Comparison of ENCODE assay signal across 18 cellular contexts in genomic region chr6:138116661-138116999, GRCh38.
"Had no signal": no experiment of that assay in that cellular context is flagged by ENCODE, and none has a peak within 500 bp of the region (broad histone marks: within the 10 kb centered on the region; RNA-seq: fewer than 3 reads in every experiment).

No MANE protein-coding gene starts in this region.

- H3K4me1 ChIP-seq: ascending aorta, breast epithelium, colonic mucosa had no signal

- H3K9me3 ChIP-seq: ascending aorta, breast epithelium, colonic mucosa had no signal

- H3K4me3 Mint-ChIP-seq: activated CD4-positive, alpha-beta memory T cell treated with anti-CD3 and anti-CD28 coated beads, Interleukin-2, amount 10 ng/mL, durations not matched to agents 7 days and 5 days; activated CD4-positive, alpha-beta T cell treated with anti-CD3 and anti-CD28 coated beads, Interleukin-2, amount 10 ng/mL, durations not matched to agents 7 days and 5 days; activated naive CD4-positive, alpha-beta T cell treated with anti-CD3 and anti-CD28 coated beads, Interleukin-2, amount 10 ng/mL, durations not matched to agents 7 days and 5 days; activated naive CD8-positive, alpha-beta T cell treated with anti-CD3 and anti-CD28 coated beads, Interleukin-2, amount 10 ng/mL, durations not matched to agents 7 days and 5 days; activated T-cell treated with anti-CD3 and anti-CD28 coated beads, Interleukin-2, amount 50 U/mL, for 24 hours; activated T-cell treated with anti-CD3 and anti-CD28 coated beads, Interleukin-2, amount 50 U/mL, for 72 hours; brain; WTC11 had no signal

- H3K4me3 ChIP-seq: ascending aorta, breast epithelium, cardiac muscle cell, colonic mucosa had no signal

- H3K27ac Mint-ChIP-seq: activated CD4-positive, alpha-beta memory T cell treated with anti-CD3 and anti-CD28 coated beads, Interleukin-2, amount 10 ng/mL, durations not matched to agents 7 days and 5 days; activated CD4-positive, alpha-beta T cell treated with anti-CD3 and anti-CD28 coated beads, Interleukin-2, amount 10 ng/mL, durations not matched to agents 7 days and 5 days; activated naive CD4-positive, alpha-beta T cell treated with anti-CD3 and anti-CD28 coated beads, Interleukin-2, amount 10 ng/mL, durations not matched to agents 7 days and 5 days; activated naive CD4-positive, alpha-beta T cell treated with anti-CD3 and anti-CD28 coated beads, Interleukin-2, amount 50 U/mL, for 72 hours; activated naive CD8-positive, alpha-beta T cell treated with anti-CD3 and anti-CD28 coated beads, Interleukin-2, amount 10 ng/mL, durations not matched to agents 7 days and 5 days; activated T-cell treated with anti-CD3 and anti-CD28 coated beads, Interleukin-2, amount 50 U/mL, for 24 hours; activated T-cell treated with anti-CD3 and anti-CD28 coated beads, Interleukin-2, amount 50 U/mL, for 72 hours; WTC11 had no signal

- H3K27ac ChIP-seq: ascending aorta, breast epithelium, cardiac muscle cell, colonic mucosa had no signal

- H3K27me3 ChIP-seq: ascending aorta, breast epithelium, cardiac muscle cell, colonic mucosa had no signal

- DNase-seq: activated CD8-positive, alpha-beta memory T cell treated with anti-CD3 and anti-CD28 coated beads, Interleukin-2, amount 50 U/mL, for 48 hours; activated gamma-delta T cell; activated naive CD8-positive, alpha-beta T cell treated with anti-CD3 and anti-CD28 coated beads, Interleukin-2, amount 10 ng/mL, durations not matched to agents 7 days and 5 days; activated T-cell treated with anti-CD3 and anti-CD28 coated beads for 4 hours; central memory CD4-positive, alpha-beta T cell had no signal

- H3K9me3 Mint-ChIP-seq: activated CD4-positive, alpha-beta memory T cell treated with anti-CD3 and anti-CD28 coated beads, Interleukin-2, amount 10 ng/mL, durations not matched to agents 7 days and 5 days; activated CD4-positive, alpha-beta T cell treated with anti-CD3 and anti-CD28 coated beads, Interleukin-2, amount 10 ng/mL, durations not matched to agents 7 days and 5 days; activated naive CD4-positive, alpha-beta T cell treated with anti-CD3 and anti-CD28 coated beads, Interleukin-2, amount 10 ng/mL, durations not matched to agents 7 days and 5 days; activated naive CD4-positive, alpha-beta T cell treated with anti-CD3 and anti-CD28 coated beads, Interleukin-2, amount 50 U/mL, for 72 hours; activated naive CD8-positive, alpha-beta T cell treated with anti-CD3 and anti-CD28 coated beads, Interleukin-2, amount 10 ng/mL, durations not matched to agents 7 days and 5 days; activated T-cell treated with anti-CD3 and anti-CD28 coated beads, Interleukin-2, amount 50 U/mL, for 24 hours; activated T-cell treated with anti-CD3 and anti-CD28 coated beads, Interleukin-2, amount 50 U/mL, for 72 hours had no signal

- FAIRE-seq: frontal cortex had no signal

- H3K36me3 Mint-ChIP-seq: activated naive CD4-positive, alpha-beta T cell treated with anti-CD3 and anti-CD28 coated beads, Interleukin-2, amount 10 ng/mL, durations not matched to agents 7 days and 5 days; activated naive CD4-positive, alpha-beta T cell treated with anti-CD3 and anti-CD28 coated beads, Interleukin-2, amount 50 U/mL, for 72 hours; activated naive CD8-positive, alpha-beta T cell treated with anti-CD3 and anti-CD28 coated beads, Interleukin-2, amount 10 ng/mL, durations not matched to agents 7 days and 5 days; brain had no signal

- H3K36me3 ChIP-seq: ascending aorta, breast epithelium, cardiac muscle cell, colonic mucosa had no signal
